Comparison of ENCODE assay signal across 19 cellular contexts in the genomic region with DNA sequence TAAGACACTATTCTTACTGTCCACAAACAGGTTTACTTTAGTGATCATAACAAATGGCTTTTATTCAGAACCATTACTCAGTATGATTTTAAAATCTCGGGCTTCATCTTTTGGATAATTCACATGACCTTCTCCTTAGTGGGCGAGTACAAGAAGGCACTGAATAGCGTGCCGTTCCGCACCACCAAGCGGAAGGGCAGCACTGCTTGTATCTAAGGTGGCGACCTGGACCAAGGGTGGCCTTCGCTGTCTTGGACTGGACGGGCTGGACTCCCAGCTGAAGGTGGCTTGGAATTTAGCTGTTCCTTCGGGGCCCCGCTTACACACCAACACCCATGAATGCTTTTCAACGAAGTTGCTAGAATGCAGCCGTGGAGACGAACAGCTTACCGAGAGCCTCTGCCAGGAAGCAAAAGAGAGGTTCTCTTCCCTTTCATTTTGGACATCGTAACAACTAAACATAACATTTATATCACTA.
DNase-seq lines count a peak whose midpoint lies in the region; ATAC-seq, FAIRE-seq and TF ChIP-seq lines count a peak whose summit lies in the region.
"Had no signal": no experiment of that assay in that cellular context is flagged by ENCODE, and none has a peak within 500 bp of the region (broad histone marks: within the 10 kb centered on the region; RNA-seq: fewer than 3 reads in every experiment).

No MANE protein-coding gene starts in this region.

- no peak overlapping the region for H3K9ac ChIP-seq in astrocyte (ENCODE audit: low read length)
- no peak overlapping the region for H3K9ac ChIP-seq in trophoblast cell (ENCODE audit: low read length)
- H3K9ac ChIP-seq: BLaER1 treated with 17β-estradiol and CSF1 and Interleukin-3, amounts not matched to agents 10 nM and 100 nM; GM23248 had no signal

- no peak overlapping the region for H4K8ac ChIP-seq in trophoblast cell (ENCODE audit: low read depth, low read length)

- H3K27ac ChIP-seq in astrocyte (ENCODE audit: low read depth, low read length) (no peak overlapping the region), trophoblast cell (ENCODE audit: low read depth, low read length) (no peak overlapping the region), coronary artery (no peak overlapping the region)
- H3K27ac ChIP-seq: BLaER1 treated with 17β-estradiol and CSF1 and Interleukin-3, amounts not matched to agents 10 nM and 100 nM; GM23248 had no signal

- TF ChIP-seq CTCF in astrocyte (IDR thresholded peaks at IDR 0.05; ENCODE audit: insufficient read depth, low read depth, low read length): no peak
- no peak for TF ChIP-seq CTCF in coronary artery (IDR thresholded peaks at IDR 0.05)

- peak overlapping the region; percentile 81 for H4K91ac ChIP-seq in trophoblast cell (ENCODE audit: low read depth, low read length)

- H3K27me3 Mint-ChIP-seq in astrocyte (ENCODE audit: low read depth, unreplicated experiment): peaks cover 4% of the 10 kb centered on the region
- H3K27me3 Mint-ChIP-seq: CD4-positive, CD25-positive, alpha-beta regulatory T cell had no signal

- H3K4me2 ChIP-seq in astrocyte (ENCODE audit: low read length) (no peak overlapping the region), trophoblast cell (ENCODE audit: low read length) (no peak overlapping the region)
- H3K4me2 ChIP-seq: BLaER1 treated with 17β-estradiol and CSF1 and Interleukin-3, amounts not matched to agents 10 nM and 100 nM had no signal

- H2BK5ac ChIP-seq in trophoblast cell (ENCODE audit: low read depth, low read length, poor library complexity): no peak overlapping the region

- peak overlapping the region; percentile 88 for H2BK12ac ChIP-seq in trophoblast cell (ENCODE audit: low read length)

- H3K79me2 ChIP-seq in astrocyte (ENCODE audit: insufficient read depth, low read length): no peaks in the 10 kb centered on the region
- peaks cover 1% of the 10 kb centered on the region for H3K79me2 ChIP-seq in trophoblast cell (ENCODE audit: control insufficient read depth, insufficient read depth, low read length, poor library complexity)

- no peak overlapping the region for H3K27ac Mint-ChIP-seq in astrocyte (ENCODE audit: unreplicated experiment)
- H3K27ac Mint-ChIP-seq: CD4-positive, CD25-positive, alpha-beta regulatory T cell had no signal

- no peak for FAIRE-seq in astrocyte (lab: Jason Lieb, UNC)
- FAIRE-seq in urothelium cell line (lab: Jason Lieb, UNC): peak; percentile 5
- FAIRE-seq: GM12878, GM18507, H54, HepG2, HTR-8/SVneo had no signal

- H2BK120ac ChIP-seq in trophoblast cell (ENCODE audit: insufficient read depth, low read length, poor library complexity): no peak overlapping the region

- H2AFZ ChIP-seq in astrocyte (ENCODE audit: low read depth, low read length) (peak overlapping the region; percentile 23), trophoblast cell (ENCODE audit: insufficient read depth, low read length, poor library complexity) (no peak overlapping the region)
- H2AFZ ChIP-seq: GM23248 had no signal

- H3K79me1 ChIP-seq in trophoblast cell (ENCODE audit: low read length): peaks cover 26% of the 10 kb centered on the region

- peaks cover 35% of the 10 kb centered on the region for H3K4me1 ChIP-seq in astrocyte (ENCODE audit: insufficient read depth, low read length)
- H3K4me1 ChIP-seq in trophoblast cell (ENCODE audit: control insufficient read depth in 1 of 2, insufficient read depth in 2 of 2, low read length in 2 of 2): peaks cover 18 to 24% of the 10 kb centered on the region in 2 experiments
- H3K4me1 ChIP-seq: BLaER1 treated with 17β-estradiol and CSF1 and Interleukin-3, amounts not matched to agents 10 nM and 100 nM had no signal

- no peak overlapping the region for H3K4me3 ChIP-seq in astrocyte (ENCODE audit: insufficient read depth, low read depth, low read length)
- no peak overlapping the region for H3K4me3 ChIP-seq in trophoblast cell (ENCODE audit: low read depth, low read length)
- no peak overlapping the region for H3K4me3 ChIP-seq in coronary artery
- H3K4me3 ChIP-seq: BLaER1 treated with 17β-estradiol and CSF1 and Interleukin-3, amounts not matched to agents 10 nM and 100 nM; GM12878; GM23248 had no signal

- ATAC-seq in HG02571 (IDR thresholded peaks at IDR 0.05; ENCODE audit: unreplicated experiment): no peak
- no peak for ATAC-seq in HG02840 (IDR thresholded peaks at IDR 0.05; ENCODE audit: low FRiP score, unreplicated experiment)
- ATAC-seq: GM12878, HCT116, HepG2 had no signal

- no peak overlapping the region for H3K4ac ChIP-seq in trophoblast cell (ENCODE audit: low read depth, low read length)

- no peaks in the 10 kb centered on the region for H3K27me3 ChIP-seq in astrocyte (ENCODE audit: insufficient read depth, low read length)
- H3K27me3 ChIP-seq in trophoblast cell (ENCODE audit: insufficient read depth, low read length): no peaks in the 10 kb centered on the region
- H3K27me3 ChIP-seq: BLaER1 treated with 17β-estradiol and CSF1 and Interleukin-3, amounts not matched to agents 10 nM and 100 nM had no signal

- H4K12ac ChIP-seq in trophoblast cell (ENCODE audit: low read depth, low read length): no peak overlapping the region

- H3K18ac ChIP-seq in trophoblast cell (ENCODE audit: low read length): no peak overlapping the region

- WGBS in trophoblast cell (ENCODE audit: extremely low coverage, insufficient coverage, insufficient read length): 100% methylated on average over 1 of the region's 16 CpGs

- peak overlapping the region; percentile 86 for H3K14ac ChIP-seq in trophoblast cell (ENCODE audit: low read length)

- no peak for DNase-seq in astrocyte (ENCODE audit: low read depth)
- DNase-seq in kidney tubule cell (ENCODE audit: low spot score): peak; percentile 70
- no peak for DNase-seq in trophoblast cell
- DNase-seq in urothelium cell line (ENCODE audit: low spot score): no peak
- DNase-seq in coronary artery (ENCODE audit: low spot score): no peak
- DNase-seq: ACHN; Calu3; CD4-positive, CD25-positive, alpha-beta regulatory T cell; DMS79; GM23248 had no signal

- H3K36me3 Mint-ChIP-seq in astrocyte (ENCODE audit: low read depth, unreplicated experiment): no peaks in the 10 kb centered on the region
- H3K36me3 Mint-ChIP-seq: CD4-positive, CD25-positive, alpha-beta regulatory T cell had no signal

- H3K4me3 Mint-ChIP-seq in astrocyte (ENCODE audit: unreplicated experiment): no peak overlapping the region
- H3K4me3 Mint-ChIP-seq: CD4-positive, CD25-positive, alpha-beta regulatory T cell had no signal

- H3K36me3 ChIP-seq in astrocyte (ENCODE audit: insufficient read depth, low read length) (no peaks in the 10 kb centered on the region), trophoblast cell (ENCODE audit: control insufficient read depth in 1 of 2, insufficient read depth in 2 of 2, low read length in 2 of 2) (no peaks in the 10 kb centered on the region)
- H3K36me3 ChIP-seq: BLaER1 treated with 17β-estradiol and CSF1 and Interleukin-3, amounts not matched to agents 10 nM and 100 nM had no signal

- peaks cover 14% of the 10 kb centered on the region for H3K4me1 Mint-ChIP-seq in astrocyte (ENCODE audit: low read depth, unreplicated experiment)
- H3K4me1 Mint-ChIP-seq: CD4-positive, CD25-positive, alpha-beta regulatory T cell had no signal

- no peak overlapping the region for H2AK5ac ChIP-seq in trophoblast cell (ENCODE audit: low read length)

- H3K9me3 ChIP-seq in astrocyte (ENCODE audit: insufficient read depth, low read depth, low read length): no peaks in the 10 kb centered on the region
- H3K9me3 ChIP-seq in trophoblast cell (ENCODE audit: insufficient read depth, low read depth, low read length): no peaks in the 10 kb centered on the region
- H3K9me3 ChIP-seq: BLaER1 treated with 17β-estradiol and CSF1 and Interleukin-3, amounts not matched to agents 10 nM and 100 nM had no signal

- H3K23ac ChIP-seq in trophoblast cell (ENCODE audit: low read length): no peak overlapping the region

- H3K9me3 Mint-ChIP-seq in astrocyte (ENCODE audit: unreplicated experiment): peaks cover 4% of the 10 kb centered on the region
- H3K9me3 Mint-ChIP-seq: CD4-positive, CD25-positive, alpha-beta regulatory T cell had no signal

- no peaks in the 10 kb centered on the region for H4K20me1 ChIP-seq in astrocyte (ENCODE audit: insufficient read depth, low read length)
- H4K20me1 ChIP-seq: BLaER1 treated with 17β-estradiol and CSF1 and Interleukin-3, amounts not matched to agents 10 nM and 100 nM had no signal
